In genomic region chr3:157239082-157239704, GRCh38 we compare ENCODE assay signal across 8 cellular contexts.
DNase-seq lines count a peak whose midpoint lies in the region; ATAC-seq and TF ChIP-seq lines count a peak whose summit lies in the region.

No MANE protein-coding gene starts in this region.

- H3K9me3 Mint-ChIP-seq in endothelial cell (ENCODE audit: unreplicated experiment) (no peaks in the 10 kb centered on the region), naive B cell (no peaks in the 10 kb centered on the region)
- no peaks in the 10 kb centered on the region for H3K9me3 Mint-ChIP-seq in stimulated activated memory B cell treated with anti-CD40 and anti-IgM and Interleukin-4, amounts not matched to agents 10 μg/mL and 1 μg/mL and 100 μg/mL, for 72 hours

- H3K27ac Mint-ChIP-seq in endothelial cell (ENCODE audit: unreplicated experiment), result no peak overlapping the region
- H3K27ac Mint-ChIP-seq in naive B cell, result no peak overlapping the region
- no peak overlapping the region for H3K27ac Mint-ChIP-seq in stimulated activated memory B cell treated with anti-CD40 and anti-IgM and Interleukin-4, amounts not matched to agents 10 μg/mL and 1 μg/mL and 100 μg/mL, for 72 hours

- H3K27me3 Mint-ChIP-seq in endothelial cell (ENCODE audit: unreplicated experiment) (peaks cover 1% of the 10 kb centered on the region), naive B cell (no peaks in the 10 kb centered on the region)
- H3K27me3 Mint-ChIP-seq in stimulated activated memory B cell treated with anti-CD40 and anti-IgM and Interleukin-4, amounts not matched to agents 10 μg/mL and 1 μg/mL and 100 μg/mL, for 72 hours, result peaks cover 5% of the 10 kb centered on the region

- no peak overlapping the region for H3K27ac ChIP-seq in C4-2B

- H3K4me1 Mint-ChIP-seq in endothelial cell (ENCODE audit: unreplicated experiment) (no peaks in the 10 kb centered on the region), naive B cell (peaks cover 3 to 6% (median 4%) of the 10 kb centered on the region in 3 donors)
- peaks cover 7% of the 10 kb centered on the region for H3K4me1 Mint-ChIP-seq in stimulated activated memory B cell treated with anti-CD40 and anti-IgM and Interleukin-4, amounts not matched to agents 10 μg/mL and 1 μg/mL and 100 μg/mL, for 72 hours

- DNase-seq in NCI-H524 treated with DMSO at 0.1 percent for 48 hours (lab: John Stamatoyannopoulos, UW) (peak; percentile 3), endothelial cell (ENCODE audit: low spot score) (peak; percentile 78), naive B cell (peak; percentile 60)
- DNase-seq in activated CD8-positive, alpha-beta memory T cell treated with anti-CD3 and anti-CD28 coated beads for 1 hour (ENCODE audit: extremely low read depth in 1 of 2, low read depth in 1 of 2), result peak; percentile 27 to 59

- H3K4me3 Mint-ChIP-seq in endothelial cell (ENCODE audit: unreplicated experiment), result no peak overlapping the region
- no peak overlapping the region for H3K4me3 Mint-ChIP-seq in naive B cell
- H3K4me3 Mint-ChIP-seq in stimulated activated memory B cell treated with anti-CD40 and anti-IgM and Interleukin-4, amounts not matched to agents 10 μg/mL and 1 μg/mL and 100 μg/mL, for 72 hours, result no peak overlapping the region

- ATAC-seq in GM19025 (IDR thresholded peaks at IDR 0.05; ENCODE audit: low read depth, unreplicated experiment) (peak; percentile 99), HG03135 (IDR thresholded peaks at IDR 0.05; ENCODE audit: unreplicated experiment) (peak; percentile 99), naive B cell (ENCODE audit: low read depth in 2 of 2) (peak; percentile 99 to 100)
- ATAC-seq in stimulated activated memory B cell treated with anti-CD40 and anti-IgM and Interleukin-4, amounts not matched to agents 10 μg/mL and 1 μg/mL and 100 μg/mL, for 72 hours, result peak; percentile 97

- no peaks in the 10 kb centered on the region for H3K36me3 Mint-ChIP-seq in endothelial cell (ENCODE audit: low read depth, unreplicated experiment)
- H3K36me3 Mint-ChIP-seq in naive B cell, result no peaks in the 10 kb centered on the region
- H3K36me3 Mint-ChIP-seq in stimulated activated memory B cell treated with anti-CD40 and anti-IgM and Interleukin-4, amounts not matched to agents 10 μg/mL and 1 μg/mL and 100 μg/mL, for 72 hours, result no peaks in the 10 kb centered on the region

- TF ChIP-seq CTCF in C4-2B (conservative IDR thresholded peaks at IDR 0.05) (peak; percentile 99), endothelial cell (IDR thresholded peaks at IDR 0.05; ENCODE audit: unreplicated experiment) (peak; percentile 46)

Comparison
In these comparisons a context has a peak if more than half of its experiments do, and no peak if none do; other contexts are left out.
1. DNase-seq: peak in every context shown above with its lines; median percentile 78 in endothelial cell; 60 in naive B cell; 43 in activated CD8-positive, alpha-beta memory T cell treated with anti-CD3 and anti-CD28 coated beads for 1 hour; 3 in NCI-H524 treated with DMSO at 0.1 percent for 48 hours.